In the genomic region with DNA sequence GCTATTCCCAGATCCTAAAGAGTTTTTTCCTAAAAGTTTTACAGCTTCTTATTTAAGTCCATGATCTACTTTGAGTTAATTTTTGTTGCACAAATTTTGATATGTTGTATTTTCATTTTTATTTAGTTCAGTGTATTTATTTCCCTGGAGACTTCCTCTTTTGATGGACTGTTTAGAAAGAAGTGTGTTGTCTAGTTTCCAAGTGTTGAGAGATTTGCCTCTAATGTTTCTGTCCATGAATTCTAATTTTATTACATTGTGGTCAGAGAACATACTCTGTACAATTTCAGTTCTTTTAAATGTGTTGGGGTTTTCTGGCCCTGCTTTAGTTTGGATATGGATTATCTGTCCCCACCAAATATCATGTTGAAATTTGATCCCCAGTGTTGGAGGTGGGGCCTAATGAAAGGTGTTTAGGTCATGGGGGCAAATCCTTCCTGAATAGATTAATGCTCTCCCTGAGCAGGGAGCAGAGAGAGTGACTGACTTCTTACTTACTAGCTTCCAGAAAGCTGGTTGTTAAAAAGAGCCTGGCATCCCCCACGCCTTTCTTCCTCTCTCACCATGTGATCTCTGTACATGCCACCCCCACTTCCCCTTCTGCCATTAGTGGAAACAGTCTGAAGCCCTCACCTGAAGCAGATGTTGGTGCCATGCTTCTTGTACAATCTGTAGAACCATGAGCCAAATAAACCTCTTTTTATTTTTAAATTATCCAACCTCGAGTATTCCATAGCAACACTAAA, we compare ENCODE assay signal across 10 cellular contexts. TPM values are rescaled to one million over a fixed set of nuclear protein-coding genes. Genes with fewer than 3 reads are reported as not detected.
DNase-seq lines count a peak whose midpoint lies in the region; ATAC-seq, FAIRE-seq and TF ChIP-seq lines count a peak whose summit lies in the region.
"Had no signal": no experiment of that assay in that cellular context is flagged by ENCODE, and none has a peak within 500 bp of the region (broad histone marks: within the 10 kb centered on the region; RNA-seq: fewer than 3 reads in every experiment).

No MANE protein-coding gene starts in this region.

- H3K9me3 ChIP-seq in K562 (replicated peaks; ENCODE audit: control insufficient read depth, insufficient read depth, low read depth, low read length): no peaks in the 10 kb centered on the region
- no peaks in the 10 kb centered on the region for H3K9me3 ChIP-seq in gastrocnemius medialis
- H3K9me3 ChIP-seq: A549 had no signal

- H3K9me1 ChIP-seq in K562 (ENCODE audit: control insufficient read depth, insufficient read depth, low read length): no peaks in the 10 kb centered on the region

- DNase-seq in SKM-1 treated with dmso at 0.1 percent for 144 hours (lab: John Stamatoyannopoulos, UW; ENCODE audit: unreplicated experiment) (peak; percentile 59), SKM-1 (lab: John Stamatoyannopoulos, UW; ENCODE audit: unreplicated experiment) (no peak), NB4 (ENCODE audit: low read depth) (peak; percentile 66), K562 (ENCODE audit: extremely low read depth in 1 of 4, low spot score in 3 of 4) (peak in 2 of 4 experiments; percentile 19 to 67), gastrocnemius medialis (no peak)
- DNase-seq: NCI-H524 treated with DMSO at 0.1 percent for 48 hours had no signal

- BruUV-seq in K562 (replicated peaks; lab: Mats Ljungman, UMichigan): no TSS peak

- no peak for TF ChIP-seq POLR2A in NB4 (IDR thresholded peaks at IDR 0.05; ENCODE audit: extremely low read depth, insufficient read length)
- TF ChIP-seq POLR2A in K562 (conservative IDR thresholded peaks at IDR 0.05): no peak
- TF ChIP-seq POLR2A in gastrocnemius medialis (IDR thresholded peaks at IDR 0.05): no peak

- CTCF ChIA-PET in K562 (lab: Yijun Ruan, JAX; ENCODE audit: low intra/inter-chr PET ratio): interaction anchor here (0.6 kb wide), 1 partner anchor 14 kb away, joined by 5 read pairs; no protein-coding TSS in a partner anchor

- H3K36me3 ChIP-seq in K562 (ENCODE audit: control insufficient read depth, insufficient read depth, low read length) (peaks cover 20% of the 10 kb centered on the region; the same call in 2 of the 3 replicates), gastrocnemius medialis (no peaks in the 10 kb centered on the region)

- peak; percentile 78 for FAIRE-seq in K562 (lab: Jason Lieb, UNC)
- FAIRE-seq: A549 had no signal

- H3K79me2 ChIP-seq in K562 (ENCODE audit: control insufficient read depth, insufficient read depth, low read length): peaks cover 95% of the 10 kb centered on the region

- TF ChIP-seq EP300 in K562 (IDR thresholded peaks at IDR 0.05; ENCODE audit: low read length): no peak

- in situ Hi-C loops in K562 (cut with MboI) (no loop called here), gastrocnemius medialis (cut with MboI; ENCODE audit: low sequenced_read_pairs in 4 of 4) (loop anchor here (5.0 to 10.0 kb wide), 2 partner anchors 72 to 75 kb away; a partner anchor contains a TSS)

- H3K27me3 ChIP-seq in K562 (ENCODE audit: control insufficient read depth in 2 of 2, insufficient read depth in 2 of 2, low read length in 2 of 2): no peaks in the 10 kb centered on the region
- no peaks in the 10 kb centered on the region for H3K27me3 ChIP-seq in gastrocnemius medialis

- H3K4me3 ChIP-seq in NB4 (ENCODE audit: low read depth, low read length) (peak overlapping the region; percentile 14), K562 (no peak overlapping the region; the same call in 1 of the 2 replicates), gastrocnemius medialis (no peak overlapping the region)
- H3K4me3 ChIP-seq: A549 had no signal

- peak overlapping the region in 1 of 2 experiments; percentile 31; a peak in 2 of 4 replicates for H3K9ac ChIP-seq in K562 (ENCODE audit: insufficient read depth in 1 of 2, low read depth in 2 of 2, low read length in 2 of 2)

- 5% methylated on average over 2 of the region's 2 CpGs for WGBS in K562 (ENCODE audit: insufficient coverage, low coverage, missing lambda C conversion rate)

- H3K27ac ChIP-seq in K562 (ENCODE audit: extremely low read depth, low read depth, low read length) (peak overlapping the region; percentile 86), gastrocnemius medialis (peak overlapping the region; percentile 7 to 37 (median 30))
- H3K27ac ChIP-seq: A549 had no signal

- TF ChIP-seq RAD21 in K562 (CRISPR knock-in tag; conservative IDR thresholded peaks at IDR 0.05 in 1 of 2, IDR thresholded peaks at IDR 0.05 in 1 of 2): no peak

- H2AFZ ChIP-seq in K562 (ENCODE audit: low read depth, low read length): no peak overlapping the region

- H4K20me1 ChIP-seq in K562 (replicated peaks; ENCODE audit: control insufficient read depth, insufficient read depth, low read length): peaks cover 5% of the 10 kb centered on the region; the same call in 1 of the 2 replicates

- POLR2A ChIA-PET in K562 (lab: Yijun Ruan, JAX): interaction anchor here (0.6 to 4.2 kb wide), 3 partner anchors 10 to 365 kb away, joined by 3 to 26 read pairs (median 3); no protein-coding TSS in a partner anchor

- TF ChIP-seq CTCF in NB4 (IDR thresholded peaks at IDR 0.05; ENCODE audit: low read depth, low read length) (no peak), K562 (IDR thresholded peaks at IDR 0.05 in 2 of 3, conservative IDR thresholded peaks at IDR 0.05 in 1 of 3; ENCODE audit: insufficient read depth in 2 of 3, low read depth in 1 of 3, low read length in 3 of 3) (no peak), gastrocnemius medialis (IDR thresholded peaks at IDR 0.05 in 4 of 5, conservative IDR thresholded peaks at IDR 0.05 in 1 of 5) (no peak)

- intact Hi-C loops in K562 (cut with micrococcal nuclease) (no loop called here), gastrocnemius medialis (cut with DNase I; ENCODE audit: low total_unique reads) (loop anchor here (10.0 kb wide), 1 partner anchor 162 kb away; no protein-coding TSS in a partner anchor)

- ATAC-seq in K562: no peak
- no peak for ATAC-seq in gastrocnemius medialis
- ATAC-seq in GM19324 (IDR thresholded peaks at IDR 0.05; ENCODE audit: low FRiP score, unreplicated experiment): no peak
- ATAC-seq in GM21825 (IDR thresholded peaks at IDR 0.05; ENCODE audit: unreplicated experiment): no peak
- ATAC-seq in GM18861 (IDR thresholded peaks at IDR 0.05; ENCODE audit: unreplicated experiment): no peak
- ATAC-seq: A549 had no signal

- H3K4me2 ChIP-seq in K562 (ENCODE audit: insufficient read depth, low read length): peak overlapping the region; percentile 68
- H3K4me2 ChIP-seq: A549 had no signal

- H3K4me1 ChIP-seq in K562 (replicated peaks in 1 of 2; ENCODE audit: control insufficient read depth in 2 of 2, insufficient read depth in 2 of 2, low read length in 2 of 2) (peaks cover 11 to 32% of the 10 kb centered on the region in 2 experiments), gastrocnemius medialis (peaks cover 21 to 26% of the 10 kb centered on the region in 2 donors)

TF ChIP-seq in K562, 482 proteins besides CTCF, POLR2A, EP300 and RAD21 (continues in another document):
- peak; percentile 31; the same call in 1 of the 2 replicates for TF ChIP-seq NR2C1 (IDR thresholded peaks at IDR 0.05)
- no peak for TF ChIP-seq NR2C1 (tag; IDR thresholded peaks at IDR 0.05)
- no peak for TF ChIP-seq PHF8 (IDR thresholded peaks at IDR 0.05; ENCODE audit: borderline replicate concordance, low read length)
- 0 out of 2 replicates have a peak, but pooled peaks have one; percentile 37 for TF ChIP-seq TCF3 (CRISPR knock-in tag; IDR thresholded peaks at IDR 0.05)
- TF ChIP-seq ZNF766 (CRISPR knock-in tag; conservative IDR thresholded peaks at IDR 0.05): peak; percentile 49; the same call in 1 of the 2 replicates

RNA-seq across cellular contexts. Expression of a gene that starts 4.6 kb away (rescaled TPM):
- 63.2 and 127 TPM in 2 replicates for total RNA-seq in K562 (2011; cell fraction: chromatin; rRNA removed; ENCODE audit: low replicate concordance)
- total RNA-seq in K562 (2011; cell fraction: nucleolus; rRNA removed): 24.7 and 31.3 TPM in 2 replicates
- 38.4 and 43.6 TPM in 2 replicates for total RNA-seq in K562 (2011; cell fraction: nucleoplasm; rRNA removed)
- 48.0 and 50.0 TPM in 2 replicates for total RNA-seq in K562 (2014; rRNA removed)
- total RNA-seq in K562 (2014; rRNA removed; fragmentation: Illumina TruSeq; extraction: Trizol): 66.4 and 70.5 TPM in 2 replicates
- total RNA-seq in K562 (2015; rRNA removed; fragmentation: Illumina TruSeq; extraction: Trizol): 56.7 and 59.1 TPM in 2 replicates
- total RNA-seq in K562 (2021): 55.3 and 59.3 TPM in 2 replicates
- polyA plus RNA-seq in K562 (2011; rRNA removed): 60.4 and 93.3 TPM in 2 replicates
- polyA plus RNA-seq in K562 (2011; cell fraction: cytosol; rRNA removed): 19.1 and 31.4 TPM in 2 replicates
- polyA plus RNA-seq in K562 (2011; cell fraction: nucleus; rRNA removed): 75.8 and 85.1 TPM in 2 replicates
- polyA plus RNA-seq in K562 (2012): 39.4 and 46.9 TPM in 2 replicates
- polyA plus RNA-seq in K562 (2014; fragmentation: Illumina TruSeq; extraction: Trizol): 51.8 and 57.5 TPM in 2 replicates
- 10 to 100 TPM; 25.0 to 38.9 TPM for polyA plus RNA-seq in K562 (2014; fragmentation: Nextera tagmentation; extraction: Ambion mirVana)
- 64.6 and 66.2 TPM in 2 replicates for polyA plus RNA-seq in K562 (2014; rRNA removed)
- polyA minus RNA-seq in K562 (2011; rRNA and poly(A)+ RNA removed): 55.1 and 62.4 TPM in 2 replicates
- polyA minus RNA-seq in K562 (2011; cell fraction: cytosol; rRNA and poly(A)+ RNA removed): 19.7 and 29.3 TPM in 2 replicates
- 29.9 and 37.3 TPM in 2 replicates for polyA minus RNA-seq in K562 (2011; cell fraction: nucleus; rRNA and poly(A)+ RNA removed)
- total RNA-seq in gastrocnemius medialis: 10 to 100 TPM in 2 of 4 donors, 1 to 10 TPM in 2; 9.0 to 10.3 (median 9.6) TPM

RNA-seq across cellular contexts. Expression of a gene that starts 21.9 kb away (rescaled TPM):
- total RNA-seq in K562 (2011; cell fraction: chromatin; rRNA removed; ENCODE audit: low replicate concordance): not detected in 2 replicates
- 0.17 TPM in 1 of 2 replicates, not detected in the other for total RNA-seq in K562 (2011; cell fraction: nucleolus; rRNA removed)
- total RNA-seq in K562 (2011; cell fraction: nucleoplasm; rRNA removed): 0.22 TPM in 1 of 2 replicates, not detected in the other
- total RNA-seq in K562 (2014; rRNA removed) (0.08 TPM in 1 of 2 replicates, not detected in the other), K562 (2014; rRNA removed; fragmentation: Illumina TruSeq; extraction: Trizol) (0.22 and 0.51 TPM in 2 replicates), K562 (2015; rRNA removed; fragmentation: Illumina TruSeq; extraction: Trizol) (0.60 and 0.69 TPM in 2 replicates), K562 (2021) (0.22 and 0.25 TPM in 2 replicates), gastrocnemius medialis (1 to 10 TPM in 2 of 4 donors, under 1 TPM in 2; 0.72 to 1.7 (median 1.2) TPM)
- polyA plus RNA-seq in K562 (2011; rRNA removed) (0.11 and 0.13 TPM in 2 replicates), K562 (2014; fragmentation: Illumina TruSeq; extraction: Trizol) (0.29 and 0.40 TPM in 2 replicates), K562 (2014; fragmentation: Nextera tagmentation; extraction: Ambion mirVana) (under 1 TPM; 0.11 to 0.15 TPM), K562 (2014; rRNA removed) (0.04 and 0.16 TPM in 2 replicates)
- polyA plus RNA-seq in K562 (2011; cell fraction: cytosol; rRNA removed): not detected in 2 replicates
- polyA plus RNA-seq in K562 (2011; cell fraction: nucleus; rRNA removed): 0.13 and 0.29 TPM in 2 replicates
- polyA plus RNA-seq in K562 (2012): 0.52 and 0.57 TPM in 2 replicates
- 0.09 TPM in 1 of 2 replicates, not detected in the other for polyA minus RNA-seq in K562 (2011; rRNA and poly(A)+ RNA removed)
- not detected in 2 replicates for polyA minus RNA-seq in K562 (2011; cell fraction: cytosol; rRNA and poly(A)+ RNA removed)
- polyA minus RNA-seq in K562 (2011; cell fraction: nucleus; rRNA and poly(A)+ RNA removed): 0.11 and 0.27 TPM in 2 replicates

Comparison
In these comparisons a context has a peak if more than half of its experiments do, and no peak if none do; other contexts are left out.
1. DNase-seq: peak in SKM-1 treated with dmso at 0.1 percent for 144 hours (single experiment) and NB4 (single experiment); none in SKM-1 (single experiment) and gastrocnemius medialis (0 of 2).